In the genomic region with DNA sequence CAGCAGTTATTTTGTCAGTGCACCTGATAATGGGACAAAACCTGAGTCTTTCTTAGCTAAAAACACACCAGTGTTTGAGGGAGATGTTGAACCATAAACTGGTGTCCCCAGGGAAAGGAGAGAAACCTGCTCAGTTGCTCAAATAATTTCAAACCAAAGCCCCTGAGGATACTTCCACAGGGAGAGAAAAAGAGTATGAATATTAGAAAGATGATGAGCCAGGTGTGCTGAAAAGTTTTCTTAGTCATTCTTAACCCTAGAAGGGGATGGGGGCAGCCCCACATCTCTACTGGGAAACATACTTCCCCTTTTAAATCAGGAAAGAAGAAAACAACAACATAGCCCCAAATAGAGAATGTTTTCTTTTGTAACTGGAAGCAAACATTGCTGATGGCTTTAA, we compare ENCODE assay signal across 1 cellular context.
TF ChIP-seq lines count a peak whose summit lies in the region.

No MANE protein-coding gene starts in this region.

TF ChIP-seq in HepG2, 621 proteins besides CTCF, POLR2A, EP300 and RAD21:
- no peak for TF ChIP-seq ZNF33A (CRISPR knock-in tag; IDR thresholded peaks at IDR 0.05; ENCODE audit: borderline replicate concordance)
- no peak for TF ChIP-seq ZC3H4 (CRISPR knock-in tag; IDR thresholded peaks at IDR 0.05; ENCODE audit: borderline replicate concordance)
- TF ChIP-seq ZNF816 (CRISPR knock-in tag; IDR thresholded peaks at IDR 0.05; ENCODE audit: borderline replicate concordance) = no peak
- TF ChIP-seq SRF (IDR thresholded peaks at IDR 0.05; ENCODE audit: low read depth, low read length) = no peak
- TF ChIP-seq ATAD3A (CRISPR knock-in tag; IDR thresholded peaks at IDR 0.05) = no peak
- TF ChIP-seq, protein P1, sequence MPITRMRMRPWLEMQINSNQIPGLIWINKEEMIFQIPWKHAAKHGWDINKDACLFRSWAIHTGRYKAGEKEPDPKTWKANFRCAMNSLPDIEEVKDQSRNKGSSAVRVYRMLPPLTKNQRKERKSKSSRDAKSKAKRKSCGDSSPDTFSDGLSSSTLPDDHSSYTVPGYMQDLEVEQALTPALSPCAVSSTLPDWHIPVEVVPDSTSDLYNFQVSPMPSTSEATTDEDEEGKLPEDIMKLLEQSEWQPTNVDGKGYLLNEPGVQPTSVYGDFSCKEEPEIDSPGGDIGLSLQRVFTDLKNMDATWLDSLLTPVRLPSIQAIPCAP (CRISPR knock-in tag; IDR thresholded peaks at IDR 0.05; ENCODE audit: low read depth) = no peak
- TF ChIP-seq ZNF24 (IDR thresholded peaks at IDR 0.05) = no peak
- TF ChIP-seq SP5 (CRISPR knock-in tag; IDR thresholded peaks at IDR 0.05; ENCODE audit: borderline replicate concordance, low read depth) = no peak
- TF ChIP-seq, protein P2, sequence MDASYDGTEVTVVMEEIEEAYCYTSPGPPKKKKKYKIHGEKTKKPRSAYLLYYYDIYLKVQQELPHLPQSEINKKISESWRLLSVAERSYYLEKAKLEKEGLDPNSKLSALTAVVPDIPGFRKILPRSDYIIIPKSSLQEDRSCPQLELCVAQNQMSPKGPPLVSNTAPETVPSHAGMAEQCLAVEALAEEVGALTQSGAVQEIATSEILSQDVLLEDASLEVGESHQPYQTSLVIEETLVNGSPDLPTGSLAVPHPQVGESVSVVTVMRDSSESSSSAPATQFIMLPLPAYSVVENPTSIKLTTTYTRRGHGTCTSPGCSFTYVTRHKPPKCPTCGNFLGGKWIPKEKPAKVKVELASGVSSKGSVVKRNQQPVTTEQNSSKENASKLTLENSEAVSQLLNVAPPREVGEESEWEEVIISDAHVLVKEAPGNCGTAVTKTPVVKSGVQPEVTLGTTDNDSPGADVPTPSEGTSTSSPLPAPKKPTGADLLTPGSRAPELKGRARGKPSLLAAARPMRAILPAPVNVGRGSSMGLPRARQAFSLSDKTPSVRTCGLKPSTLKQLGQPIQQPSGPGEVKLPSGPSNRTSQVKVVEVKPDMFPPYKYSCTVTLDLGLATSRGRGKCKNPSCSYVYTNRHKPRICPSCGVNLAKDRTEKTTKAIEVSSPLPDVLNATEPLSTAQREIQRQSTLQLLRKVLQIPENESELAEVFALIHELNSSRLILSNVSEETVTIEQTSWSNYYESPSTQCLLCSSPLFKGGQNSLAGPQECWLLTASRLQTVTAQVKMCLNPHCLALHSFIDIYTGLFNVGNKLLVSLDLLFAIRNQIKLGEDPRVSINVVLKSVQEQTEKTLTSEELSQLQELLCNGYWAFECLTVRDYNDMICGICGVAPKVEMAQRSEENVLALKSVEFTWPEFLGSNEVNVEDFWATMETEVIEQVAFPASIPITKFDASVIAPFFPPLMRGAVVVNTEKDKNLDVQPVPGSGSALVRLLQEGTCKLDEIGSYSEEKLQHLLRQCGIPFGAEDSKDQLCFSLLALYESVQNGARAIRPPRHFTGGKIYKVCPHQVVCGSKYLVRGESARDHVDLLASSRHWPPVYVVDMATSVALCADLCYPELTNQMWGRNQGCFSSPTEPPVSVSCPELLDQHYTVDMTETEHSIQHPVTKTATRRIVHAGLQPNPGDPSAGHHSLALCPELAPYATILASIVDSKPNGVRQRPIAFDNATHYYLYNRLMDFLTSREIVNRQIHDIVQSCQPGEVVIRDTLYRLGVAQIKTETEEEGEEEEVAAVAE (CRISPR knock-in tag; IDR thresholded peaks at IDR 0.05; ENCODE audit: borderline replicate concordance) = no peak
- no peak for TF ChIP-seq STAT6 (CRISPR knock-in tag; IDR thresholded peaks at IDR 0.05; ENCODE audit: borderline replicate concordance)
- no peak for TF ChIP-seq MTA3 (CRISPR knock-in tag; IDR thresholded peaks at IDR 0.05)
- TF ChIP-seq JUNB (CRISPR knock-in tag; IDR thresholded peaks at IDR 0.05; ENCODE audit: borderline replicate concordance) = no peak
- no peak for TF ChIP-seq ZNF446 (CRISPR knock-in tag; IDR thresholded peaks at IDR 0.05)
- TF ChIP-seq, protein P3, sequence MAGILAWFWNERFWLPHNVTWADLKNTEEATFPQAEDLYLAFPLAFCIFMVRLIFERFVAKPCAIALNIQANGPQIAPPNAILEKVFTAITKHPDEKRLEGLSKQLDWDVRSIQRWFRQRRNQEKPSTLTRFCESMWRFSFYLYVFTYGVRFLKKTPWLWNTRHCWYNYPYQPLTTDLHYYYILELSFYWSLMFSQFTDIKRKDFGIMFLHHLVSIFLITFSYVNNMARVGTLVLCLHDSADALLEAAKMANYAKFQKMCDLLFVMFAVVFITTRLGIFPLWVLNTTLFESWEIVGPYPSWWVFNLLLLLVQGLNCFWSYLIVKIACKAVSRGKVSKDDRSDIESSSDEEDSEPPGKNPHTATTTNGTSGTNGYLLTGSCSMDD (CRISPR knock-in tag; IDR thresholded peaks at IDR 0.05) = no peak
- TF ChIP-seq SYNCRIP (IDR thresholded peaks at IDR 0.05; ENCODE audit: insufficient read depth, low read depth, low read length) = no peak
- no peak for TF ChIP-seq ZNF646 (CRISPR knock-in tag; IDR thresholded peaks at IDR 0.05)
- TF ChIP-seq NONO (IDR thresholded peaks at IDR 0.05) = no peak
- no peak for TF ChIP-seq NONO (CRISPR knock-in tag; conservative IDR thresholded peaks at IDR 0.05)
- no peak for TF ChIP-seq IRX3 (CRISPR knock-in tag; IDR thresholded peaks at IDR 0.05; ENCODE audit: borderline replicate concordance, low read depth)
- TF ChIP-seq, protein P4, sequence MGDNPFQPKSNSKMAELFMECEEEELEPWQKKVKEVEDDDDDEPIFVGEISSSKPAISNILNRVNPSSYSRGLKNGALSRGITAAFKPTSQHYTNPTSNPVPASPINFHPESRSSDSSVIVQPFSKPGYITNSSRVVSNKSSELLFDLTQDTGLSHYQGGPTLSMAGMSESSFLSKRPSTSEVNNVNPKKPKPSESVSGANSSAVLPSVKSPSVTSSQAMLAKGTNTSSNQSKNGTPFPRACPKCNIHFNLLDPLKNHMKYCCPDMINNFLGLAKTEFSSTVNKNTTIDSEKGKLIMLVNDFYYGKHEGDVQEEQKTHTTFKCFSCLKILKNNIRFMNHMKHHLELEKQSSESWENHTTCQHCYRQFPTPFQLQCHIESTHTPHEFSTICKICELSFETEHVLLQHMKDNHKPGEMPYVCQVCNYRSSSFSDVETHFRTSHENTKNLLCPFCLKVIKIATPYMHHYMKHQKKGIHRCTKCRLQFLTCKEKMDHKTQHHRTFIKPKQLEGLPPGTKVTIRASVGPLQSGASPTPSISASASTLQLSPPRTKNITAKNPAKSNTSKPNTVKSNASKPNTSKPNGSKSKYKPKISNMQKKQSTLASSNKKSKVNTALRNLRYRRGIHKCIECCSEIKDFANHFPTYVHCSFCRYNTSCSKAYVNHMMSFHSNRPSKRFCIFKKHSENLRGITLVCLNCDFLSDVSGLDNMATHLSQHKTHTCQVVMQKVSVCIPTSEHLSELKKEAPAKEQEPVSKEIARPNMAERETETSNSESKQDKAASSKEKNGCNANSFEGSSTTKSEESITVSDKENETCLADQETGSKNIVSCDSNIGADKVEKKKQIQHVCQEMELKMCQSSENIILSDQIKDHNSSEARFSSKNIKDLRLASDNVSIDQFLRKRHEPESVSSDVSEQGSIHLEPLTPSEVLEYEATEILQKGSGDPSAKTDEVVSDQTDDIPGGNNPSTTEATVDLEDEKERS (CRISPR knock-in tag; IDR thresholded peaks at IDR 0.05) = no peak
